Comparison of ENCODE assay signal across 14 cellular contexts in the genomic region with DNA sequence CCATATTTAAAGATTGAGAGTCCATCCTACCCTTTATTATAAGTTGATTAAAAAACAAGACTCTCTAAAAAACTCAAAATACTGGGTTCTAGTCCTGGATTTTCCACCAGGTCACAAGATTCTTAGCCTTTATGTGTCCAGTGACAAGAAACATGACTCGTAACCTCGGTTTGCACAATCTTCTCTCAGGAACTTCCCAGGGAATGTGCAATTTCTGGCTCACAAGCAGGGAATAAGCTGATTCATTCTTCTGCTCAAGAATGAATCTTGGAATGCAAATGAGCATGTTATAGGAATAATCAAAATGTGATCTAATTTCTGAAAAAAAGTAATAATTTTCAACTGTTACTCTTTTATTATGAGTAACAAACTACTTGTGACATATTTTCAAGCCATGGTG. TPM values are rescaled to one million over a fixed set of nuclear protein-coding genes. Genes with fewer than 3 reads are reported as not detected.
DNase-seq lines count a peak whose midpoint lies in the region; ATAC-seq and TF ChIP-seq lines count a peak whose summit lies in the region.
"Had no signal": no experiment of that assay in that cellular context is flagged by ENCODE, and none has a peak within 500 bp of the region (broad histone marks: within the 10 kb centered on the region; RNA-seq: fewer than 3 reads in every experiment).

No MANE protein-coding gene starts in this region.

- H3K9me3 Mint-ChIP-seq in effector memory CD8-positive, alpha-beta T cell = no peaks in the 10 kb centered on the region
- H3K9me3 Mint-ChIP-seq in endothelial cell (ENCODE audit: unreplicated experiment) = no peaks in the 10 kb centered on the region

- H3K4me2 ChIP-seq in fibroblast of lung (ENCODE audit: extremely low read depth, insufficient read depth, low read length) = no peak overlapping the region

- no peaks in the 10 kb centered on the region for H3K79me2 ChIP-seq in fibroblast of lung (ENCODE audit: control insufficient read depth, insufficient read depth, low read length)

- H3K27me3 Mint-ChIP-seq in effector memory CD8-positive, alpha-beta T cell = peaks cover 26 to 29% of the 10 kb centered on the region in 2 donors
- H3K27me3 Mint-ChIP-seq in endothelial cell (ENCODE audit: unreplicated experiment) = peaks cover 3% of the 10 kb centered on the region

- H3K4me3 Mint-ChIP-seq in effector memory CD8-positive, alpha-beta T cell = no peak overlapping the region
- no peak overlapping the region for H3K4me3 Mint-ChIP-seq in endothelial cell (ENCODE audit: unreplicated experiment)

- H3K36me3 ChIP-seq in fibroblast of lung (ENCODE audit: control insufficient read depth, insufficient read depth, low read length) (no peaks in the 10 kb centered on the region), sigmoid colon (no peaks in the 10 kb centered on the region)
- H3K36me3 ChIP-seq: WERI-Rb-1 had no signal

- H3K9me3 ChIP-seq in fibroblast of lung (ENCODE audit: control insufficient read depth, insufficient read depth, low read depth, low read length) (no peaks in the 10 kb centered on the region), sigmoid colon (no peaks in the 10 kb centered on the region)

- no peak overlapping the region for H3K9ac ChIP-seq in fibroblast of lung (ENCODE audit: insufficient read depth, low read length)

- H3K4me1 ChIP-seq in fibroblast of lung (ENCODE audit: control insufficient read depth, extremely low read depth, insufficient read depth, low read length) (peaks cover 9% of the 10 kb centered on the region), sigmoid colon (peaks cover 0 to 4% (median 0%) of the 10 kb centered on the region in 4 donors)

- WGBS in sigmoid colon, 2 donors = 78 to 84% methylated on average over 2 of the region's 2 CpGs

- no peaks in the 10 kb centered on the region for H3K4me1 Mint-ChIP-seq in effector memory CD8-positive, alpha-beta T cell (ENCODE audit: low read depth in 2 of 2)
- H3K4me1 Mint-ChIP-seq in endothelial cell (ENCODE audit: unreplicated experiment) = no peaks in the 10 kb centered on the region

- H4K20me1 ChIP-seq in fibroblast of lung (ENCODE audit: control insufficient read depth, extremely low read depth, insufficient read depth, low read length) = peaks cover 2% of the 10 kb centered on the region

- H3K27ac ChIP-seq in fibroblast of lung (ENCODE audit: insufficient read depth, low read length) (peak overlapping the region; percentile 11), sigmoid colon (no peak overlapping the region)
- H3K27ac ChIP-seq: WERI-Rb-1 had no signal

- no peak overlapping the region for H3K27ac Mint-ChIP-seq in effector memory CD8-positive, alpha-beta T cell
- H3K27ac Mint-ChIP-seq in endothelial cell (ENCODE audit: unreplicated experiment) = no peak overlapping the region

- TF ChIP-seq POLR2A in sigmoid colon (IDR thresholded peaks at IDR 0.05) = no peak

- H3K36me3 Mint-ChIP-seq in effector memory CD8-positive, alpha-beta T cell (ENCODE audit: insufficient read depth) = no peaks in the 10 kb centered on the region
- no peaks in the 10 kb centered on the region for H3K36me3 Mint-ChIP-seq in endothelial cell (ENCODE audit: low read depth, unreplicated experiment)

- no peak for ATAC-seq in effector memory CD8-positive, alpha-beta T cell (replicated peaks)

- DNase-seq in ELR (ENCODE audit: low read depth) (peak; percentile 87), RPMI7951 (ENCODE audit: low read depth) (peak; percentile 69), fibroblast of lung (ENCODE audit: low read depth in 2 of 2) (peak; percentile 90 to 91), sigmoid colon (peak; percentile 62), NK-92 (lab: John Stamatoyannopoulos, UW; ENCODE audit: unreplicated experiment) (no peak), HPDE6-E6E7 (ENCODE audit: extremely low spot score) (no peak), endothelial cell (ENCODE audit: low spot score) (no peak)
- DNase-seq in effector memory CD8-positive, alpha-beta T cell = no peak
- DNase-seq: activated effector memory CD4-positive, alpha-beta T cell treated with Interleukin-2 at 50 U/mL for 16 hours; DND-41; effector CD4-positive, alpha-beta T cell; NCI-H1694 treated with DMSO at 0.1 percent for 48 hours; occipital lobe; WERI-Rb-1 had no signal

- no peak overlapping the region for H2AFZ ChIP-seq in fibroblast of lung (ENCODE audit: low read length)

- H3K4me3 ChIP-seq in fibroblast of lung (replicated peaks in 1 of 4; ENCODE audit: control extremely low read depth in 1 of 4, insufficient read depth in 1 of 4, low read depth in 3 of 4, low read length in 4 of 4) = no peak overlapping the region
- H3K4me3 ChIP-seq in sigmoid colon = no peak overlapping the region

- TF ChIP-seq CTCF in fibroblast of lung (conservative IDR thresholded peaks at IDR 0.05 in 1 of 2, IDR thresholded peaks at IDR 0.05 in 1 of 2; ENCODE audit: low read depth in 1 of 2, low read length in 2 of 2) (no peak), sigmoid colon (IDR thresholded peaks at IDR 0.05) (no peak), endothelial cell (IDR thresholded peaks at IDR 0.05; ENCODE audit: unreplicated experiment) (no peak)

- TF ChIP-seq EP300 in sigmoid colon (IDR thresholded peaks at IDR 0.05) = no peak

- H3K27me3 ChIP-seq in fibroblast of lung (ENCODE audit: control insufficient read depth, insufficient read depth, low read length) (no peaks in the 10 kb centered on the region), sigmoid colon (no peaks in the 10 kb centered on the region)

- intact Hi-C loops in sigmoid colon (cut with DNase I) = no loop called here

RNA-seq across cellular contexts. Expression of a gene that starts 45.1 kb away (rescaled TPM):
- total RNA-seq in RPMI7951 (2014; rRNA removed; shearing (Covaris generic)) = 8.4 and 9.5 TPM in 2 replicates
- total RNA-seq in fibroblast of lung (14.0 and 23.6 TPM in 2 replicates), sigmoid colon (10 to 100 TPM; 23.0 to 58.5 (median 30.6) TPM), endothelial cell (ENCODE audit: unreplicated experiment) (6.0 TPM)
- polyA plus RNA-seq in fibroblast of lung (15.3 and 27.7 TPM in 2 replicates), sigmoid colon (1 to 10 TPM; 3.2 to 6.0 (median 5.4) TPM)
- 11.2 and 21.7 TPM in 2 replicates for polyA plus RNA-seq in fibroblast of lung (2012)
- 1.3 and 2.0 TPM in 2 replicates for polyA minus RNA-seq in fibroblast of lung (ENCODE audit: low replicate concordance)

Comparison
In these comparisons a context has a peak if more than half of its experiments do, and no peak if none do; other contexts are left out.
1. DNase-seq: peak in ELR (single experiment), RPMI7951 (single experiment), fibroblast of lung (2 of 2) and sigmoid colon (single experiment); none in NK-92 (single experiment), effector memory CD8-positive, alpha-beta T cell (0 of 3), HPDE6-E6E7 (single experiment) and endothelial cell (single experiment).